13 cellular contexts compared by ENCODE assay signal in the genomic region with DNA sequence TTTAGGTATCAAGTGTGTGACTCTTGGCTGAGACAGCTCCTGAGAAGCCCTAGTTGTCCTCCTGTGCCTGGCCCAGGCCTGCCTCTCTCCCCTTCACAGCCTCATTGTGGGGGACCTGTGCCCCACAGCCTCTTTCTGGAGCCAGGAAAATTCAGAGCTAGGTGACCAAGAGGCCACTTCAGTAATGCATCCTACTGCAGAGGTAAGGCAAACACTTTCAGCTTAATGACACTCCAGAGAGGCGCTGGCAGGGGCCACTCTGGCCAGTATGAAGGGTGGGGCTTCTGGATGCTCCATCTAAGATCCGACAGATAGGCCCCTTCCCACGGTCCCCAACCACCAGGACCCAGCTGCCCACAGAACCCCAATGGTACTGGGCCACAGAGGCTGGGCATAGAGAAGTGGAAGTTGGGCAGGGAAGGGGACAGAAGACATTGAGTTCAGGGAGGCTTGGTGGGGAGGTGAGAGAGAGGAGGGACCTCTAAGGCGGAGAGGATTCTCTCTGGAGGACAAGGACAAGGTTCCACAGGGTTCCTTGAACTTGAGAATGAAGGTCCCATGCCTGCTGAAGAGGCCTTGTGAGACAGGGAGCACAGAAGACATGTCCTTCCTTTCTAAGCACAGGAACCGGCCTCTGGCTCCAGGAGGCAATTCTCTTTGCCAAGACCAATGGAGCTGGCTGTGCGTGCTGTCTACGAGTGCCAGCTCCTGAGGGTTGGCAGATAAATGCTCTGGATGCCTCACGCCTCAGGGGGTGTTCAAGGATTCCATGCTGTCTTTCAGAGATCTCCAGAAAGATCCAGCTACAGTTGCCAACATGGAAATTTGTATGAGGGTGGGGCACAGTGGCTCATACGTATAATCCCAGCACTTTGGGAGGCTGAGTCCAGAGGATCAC. TPM values are rescaled to one million over a fixed set of nuclear protein-coding genes. Genes with fewer than 3 reads are reported as not detected.
DNase-seq lines count a peak whose midpoint lies in the region; ATAC-seq and TF ChIP-seq lines count a peak whose summit lies in the region.
"Had no signal": no experiment of that assay in that cellular context is flagged by ENCODE, and none has a peak within 500 bp of the region (broad histone marks: within the 10 kb centered on the region; RNA-seq: fewer than 3 reads in every experiment).

No MANE protein-coding gene starts in this region.

- TF ChIP-seq CTCF in coronary artery (IDR thresholded peaks at IDR 0.05) (no peak), foreskin keratinocyte (conservative IDR thresholded peaks at IDR 0.05) (no peak)

- H3K27ac ChIP-seq in coronary artery: peak overlapping the region; percentile 71 to 86
- H3K27ac ChIP-seq in temporal lobe (ENCODE audit: low read depth, low read length): peak overlapping the region; percentile 45
- no peak overlapping the region for H3K27ac ChIP-seq in foreskin keratinocyte

- DNase-seq in NCI-H510A (lab: John Stamatoyannopoulos, UW) (peak; percentile 9), coronary artery (ENCODE audit: low spot score) (no peak), left lobe of liver (ENCODE audit: low spot score) (no peak), foreskin keratinocyte (no peak)
- no peak for DNase-seq in activated effector memory CD4-positive, alpha-beta T cell treated with Interleukin-2 at 50 U/mL for 16 hours
- DNase-seq: activated B cell treated with CpG ODN at 0.5 μM for 24 hours, naive B cell, NCI-H1694 treated with DMSO at 0.1 percent for 48 hours, NCI-H526 treated with DMSO at 0.1 percent for 48 hours, trophoblast cell had no signal

- ATAC-seq in left lobe of liver (peak; percentile 42), GM18519 (IDR thresholded peaks at IDR 0.05; ENCODE audit: low FRiP score, unreplicated experiment) (no peak), GM21825 (IDR thresholded peaks at IDR 0.05; ENCODE audit: unreplicated experiment) (no peak), foreskin keratinocyte (no peak)

- H3K4me3 ChIP-seq in coronary artery: no peak overlapping the region

- no peaks in the 10 kb centered on the region for H3K27me3 ChIP-seq in foreskin keratinocyte

- H3K4me1 ChIP-seq in foreskin keratinocyte: peaks cover 4% of the 10 kb centered on the region

RNA-seq across cellular contexts. Expression of a gene that starts 46.4 kb away (rescaled TPM):
- 193 TPM for total RNA-seq in left lobe of liver
- total RNA-seq in temporal lobe: 5.7 TPM
- total RNA-seq in foreskin keratinocyte: 17.4 and 41.2 TPM in 2 replicates
- polyA plus RNA-seq in foreskin keratinocyte: 13.7 and 29.5 TPM in 2 replicates

RNA-seq across cellular contexts. Expression of a gene that starts 49.1 kb away (rescaled TPM):
- total RNA-seq in left lobe of liver (2.7 TPM), temporal lobe (2.5 TPM), foreskin keratinocyte (0.07 and 0.10 TPM in 2 replicates)
- 0.04 and 0.06 TPM in 2 replicates for polyA plus RNA-seq in foreskin keratinocyte
- total RNA-seq: activated B cell treated with CpG ODN at 0.5 μM for 24 hours had no signal
